Comparison of ENCODE assay signal across 17 cellular contexts in genomic region chr15:82143390-82144047, GRCh38.
DNase-seq lines count a peak whose midpoint lies in the region; ATAC-seq, FAIRE-seq and TF ChIP-seq lines count a peak whose summit lies in the region.
"Had no signal": no experiment of that assay in that cellular context is flagged by ENCODE, and none has a peak within 500 bp of the region (broad histone marks: within the 10 kb centered on the region; RNA-seq: fewer than 3 reads in every experiment).

No MANE protein-coding gene starts in this region.

- CTCF ChIA-PET in K562 (lab: Yijun Ruan, JAX; ENCODE audit: low intra/inter-chr PET ratio): no interaction called here

- H3K9me3 ChIP-seq in heart left ventricle (no peaks in the 10 kb centered on the region), K562 (replicated peaks; ENCODE audit: control insufficient read depth, insufficient read depth, low read depth, low read length) (no peaks in the 10 kb centered on the region), spleen (no peaks in the 10 kb centered on the region)

- FAIRE-seq in K562 (lab: Jason Lieb, UNC): no peak
- FAIRE-seq: GM12878, GM18507 had no signal

- H3K9me1 ChIP-seq in K562 (ENCODE audit: control insufficient read depth, insufficient read depth, low read length): no peaks in the 10 kb centered on the region

- H3K27me3 ChIP-seq in heart left ventricle (no peaks in the 10 kb centered on the region), K562 (ENCODE audit: control insufficient read depth in 2 of 2, insufficient read depth in 2 of 2, low read length in 2 of 2) (no peaks in the 10 kb centered on the region), spleen (replicated peaks in 1 of 7) (no peaks in the 10 kb centered on the region)

- no peak overlapping the region for H2AFZ ChIP-seq in K562 (ENCODE audit: low read depth, low read length)

- TF ChIP-seq RAD21 in K562 (CRISPR knock-in tag; conservative IDR thresholded peaks at IDR 0.05 in 1 of 2, IDR thresholded peaks at IDR 0.05 in 1 of 2): no peak

- WGBS in heart left ventricle, 4 donors: 59 to 73% (median 70%) methylated on average over 6 of the region's 6 CpGs
- 63% methylated on average over 6 of the region's 6 CpGs for WGBS in K562 (ENCODE audit: insufficient coverage, low coverage, missing lambda C conversion rate)
- WGBS in spleen, 5 donors: 69 to 83% (median 78%) methylated on average over 6 of the region's 6 CpGs

- H3K4me3 ChIP-seq in heart left ventricle (no peak overlapping the region), K562 (no peak overlapping the region), spleen (no peak overlapping the region)
- H3K4me3 ChIP-seq: GM12878 had no signal

- in situ Hi-C loops in K562 (cut with MboI): no loop called here

- H3K36me3 ChIP-seq in heart left ventricle (peaks cover 0 to 11% (median 0%) of the 10 kb centered on the region in 9 donors), K562 (ENCODE audit: control insufficient read depth, insufficient read depth, low read length) (peaks cover 5% of the 10 kb centered on the region; the same call in 2 of the 3 replicates), spleen (peaks cover 0 to 34% (median 1%) of the 10 kb centered on the region in 6 donors)

- peaks cover 0 to 11% (median 2%) of the 10 kb centered on the region in 12 donors for H3K4me1 ChIP-seq in heart left ventricle
- peaks cover 4 to 9% of the 10 kb centered on the region in 2 experiments; a peak in 2 of 5 replicates for H3K4me1 ChIP-seq in K562 (replicated peaks in 1 of 2; ENCODE audit: control insufficient read depth in 2 of 2, insufficient read depth in 2 of 2, low read length in 2 of 2)
- H3K4me1 ChIP-seq in spleen: peaks cover 0 to 8% (median 0%) of the 10 kb centered on the region in 6 donors

- POLR2A ChIA-PET in K562 (lab: Yijun Ruan, JAX): no interaction called here

- intact Hi-C loops in heart left ventricle (cut with DNase I) (loop anchor here in 3 of 10 donors (5.0 kb wide), 3 partner anchors 54 to 661 kb away; partner anchors contain the start of gene MEX3B (in 1 of the 3)), Right ventricle myocardium inferior (cut with DNase I) (loop anchor here (5.0 kb wide), 1 partner anchor 661 kb away; no protein-coding TSS in a partner anchor), K562 (cut with micrococcal nuclease) (no loop called here), spleen (cut with DNase I; ENCODE audit: low total_unique reads) (loop anchor here (5.0 kb wide), 1 partner anchor 661 kb away; no protein-coding TSS in a partner anchor)

- H3K4me2 ChIP-seq in K562 (ENCODE audit: insufficient read depth, low read length): no peak overlapping the region

- no peak overlapping the region for H3K9ac ChIP-seq in K562 (ENCODE audit: insufficient read depth in 1 of 2, low read depth in 2 of 2, low read length in 2 of 2)

- no peak for DNase-seq in heart left ventricle
- DNase-seq in Right ventricle myocardium inferior (ENCODE audit: missing footprints): no peak
- peak; percentile 20 for DNase-seq in OCI-M1 (lab: John Stamatoyannopoulos, UW)
- DNase-seq in K562 (ENCODE audit: extremely low read depth in 1 of 4, low spot score in 3 of 4): peak in 1 of 4 experiments; percentile 25
- no peak for DNase-seq in spleen
- DNase-seq in stimulated activated naive CD4-positive, alpha-beta T cell treated with Interleukin-2 at 50 U/mL for 16 hours (lab: John Stamatoyannopoulos, UW): no peak
- DNase-seq: ACHN; C1 segment of cervical spinal cord; CD4-positive, alpha-beta memory T cell; DMS 273 treated with DMSO at 0.1 percent for 48 hours; HCEC 1CT; HFFc6; KG1 had no signal

- no peaks in the 10 kb centered on the region for H3K79me2 ChIP-seq in K562 (ENCODE audit: control insufficient read depth, insufficient read depth, low read length)

- ATAC-seq in heart left ventricle: peak in 3 of 4 donors; percentile 34 to 68 (median 59)
- ATAC-seq in Right ventricle myocardium inferior: no peak
- 0 out of 3 replicates have a peak, but pooled peaks have one; percentile 29 for ATAC-seq in K562
- ATAC-seq in HG02588 (IDR thresholded peaks at IDR 0.05; ENCODE audit: unreplicated experiment): no peak
- ATAC-seq: GM12878 had no signal

- TF ChIP-seq POLR2A in heart left ventricle (IDR thresholded peaks at IDR 0.05) (no peak), K562 (conservative IDR thresholded peaks at IDR 0.05) (no peak), spleen (IDR thresholded peaks at IDR 0.05) (no peak)

- no peaks in the 10 kb centered on the region for H4K20me1 ChIP-seq in K562 (replicated peaks; ENCODE audit: control insufficient read depth, insufficient read depth, low read length)

- TF ChIP-seq EP300 in K562 (IDR thresholded peaks at IDR 0.05; ENCODE audit: low read length): no peak

- no TSS peak for BruUV-seq in K562 (replicated peaks; lab: Mats Ljungman, UMichigan)

- no peak overlapping the region for H3K27ac ChIP-seq in heart left ventricle
- no peak overlapping the region for H3K27ac ChIP-seq in K562 (ENCODE audit: extremely low read depth, low read depth, low read length)
- no peak overlapping the region for H3K27ac ChIP-seq in spleen
- H3K27ac ChIP-seq: HL-60 had no signal

- TF ChIP-seq CTCF in heart left ventricle (IDR thresholded peaks at IDR 0.05) (no peak), K562 (IDR thresholded peaks at IDR 0.05 in 2 of 3, conservative IDR thresholded peaks at IDR 0.05 in 1 of 3; ENCODE audit: insufficient read depth in 2 of 3, low read depth in 1 of 3, low read length in 3 of 3) (no peak), spleen (IDR thresholded peaks at IDR 0.05 in 8 of 11, conservative IDR thresholded peaks at IDR 0.05 in 3 of 11) (no peak)

TF ChIP-seq in K562, 482 proteins besides CTCF, POLR2A, EP300 and RAD21:
- peak; percentile 47 for TF ChIP-seq CBFA2T3 (IDR thresholded peaks at IDR 0.05)
- TF ChIP-seq, protein P1, sequence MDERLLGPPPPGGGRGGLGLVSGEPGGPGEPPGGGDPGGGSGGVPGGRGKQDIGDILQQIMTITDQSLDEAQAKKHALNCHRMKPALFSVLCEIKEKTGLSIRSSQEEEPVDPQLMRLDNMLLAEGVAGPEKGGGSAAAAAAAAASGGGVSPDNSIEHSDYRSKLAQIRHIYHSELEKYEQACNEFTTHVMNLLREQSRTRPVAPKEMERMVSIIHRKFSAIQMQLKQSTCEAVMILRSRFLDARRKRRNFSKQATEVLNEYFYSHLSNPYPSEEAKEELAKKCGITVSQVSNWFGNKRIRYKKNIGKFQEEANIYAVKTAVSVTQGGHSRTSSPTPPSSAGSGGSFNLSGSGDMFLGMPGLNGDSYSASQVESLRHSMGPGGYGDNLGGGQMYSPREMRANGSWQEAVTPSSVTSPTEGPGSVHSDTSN (CRISPR knock-in tag; IDR thresholded peaks at IDR 0.05; ENCODE audit: low read depth): no peak
- TF ChIP-seq, protein P1 (tag; conservative IDR thresholded peaks at IDR 0.05; ENCODE audit: low read depth): 0 out of 2 replicates have a peak, but pooled peaks have one; percentile 25
- TF ChIP-seq ZNF316 (IDR thresholded peaks at IDR 0.05): peak; percentile 71
- TF ChIP-seq C11orf30 (IDR thresholded peaks at IDR 0.05; ENCODE audit: low read depth): peak; percentile 47; the same call in 1 of the 2 replicates
- TF ChIP-seq MEIS2 (IDR thresholded peaks at IDR 0.05; ENCODE audit: partially characterized antibody): peak; percentile 2
- TF ChIP-seq KDM1A (IDR thresholded peaks at IDR 0.05): no peak
- TF ChIP-seq SMAD1 (IDR thresholded peaks at IDR 0.05; ENCODE audit: low read depth, low read length, partially characterized antibody): no peak
- TF ChIP-seq, protein P2, sequence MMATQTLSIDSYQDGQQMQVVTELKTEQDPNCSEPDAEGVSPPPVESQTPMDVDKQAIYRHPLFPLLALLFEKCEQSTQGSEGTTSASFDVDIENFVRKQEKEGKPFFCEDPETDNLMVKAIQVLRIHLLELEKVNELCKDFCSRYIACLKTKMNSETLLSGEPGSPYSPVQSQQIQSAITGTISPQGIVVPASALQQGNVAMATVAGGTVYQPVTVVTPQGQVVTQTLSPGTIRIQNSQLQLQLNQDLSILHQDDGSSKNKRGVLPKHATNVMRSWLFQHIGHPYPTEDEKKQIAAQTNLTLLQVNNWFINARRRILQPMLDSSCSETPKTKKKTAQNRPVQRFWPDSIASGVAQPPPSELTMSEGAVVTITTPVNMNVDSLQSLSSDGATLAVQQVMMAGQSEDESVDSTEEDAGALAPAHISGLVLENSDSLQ (IDR thresholded peaks at IDR 0.05): 0 out of 2 replicates have a peak, but pooled peaks have one; percentile 12
- no peak for TF ChIP-seq THRAP3 (IDR thresholded peaks at IDR 0.05; ENCODE audit: borderline replicate concordance)

Comparison
In these comparisons a context has a peak if more than half of its experiments do, and no peak if none do; other contexts are left out.
1. ATAC-seq: peak in heart left ventricle (3 of 4) and K562 (single experiment); none in Right ventricle myocardium inferior (single experiment) and HG02588 (single experiment).